In genomic region chr13:38386421-38386820, GRCh38 we compare ENCODE assay signal across 30 cellular contexts. TPM values are rescaled to one million over a fixed set of nuclear protein-coding genes. Genes with fewer than 3 reads are reported as not detected.
A peak's percentile ranks its signal among the peaks of the same experiment; 100 is the strongest.
DNase-seq lines count a peak whose midpoint lies in the region; ATAC-seq and TF ChIP-seq lines count a peak whose summit lies in the region.
"Had no signal": no experiment of that assay in that cellular context is flagged by ENCODE, and none has a peak within 500 bp of the region (broad histone marks: within the 10 kb centered on the region; RNA-seq: fewer than 3 reads in every experiment).

No MANE protein-coding gene starts in this region.

- H3K23ac ChIP-seq in mesenchymal stem cell (ENCODE audit: low read length in 2 of 2): no peak overlapping the region

- ATAC-seq in GM21529 (IDR thresholded peaks at IDR 0.05; ENCODE audit: unreplicated experiment) (no peak), lower lobe of right lung (no peak)
- ATAC-seq: activated CD8-positive, alpha-beta T cell treated with anti-CD3 and anti-CD28 coated beads, Interleukin-2, amount 10 ng/mL, durations not matched to agents 7 days and 5 days; GM23338; heart left ventricle; naive thymus-derived CD4-positive, alpha-beta T cell had no signal

- H3K4me3 ChIP-seq in adipocyte (ENCODE audit: low read length): no peak overlapping the region
- H3K4me3 ChIP-seq in mesenchymal stem cell (ENCODE audit: insufficient read depth in 1 of 2, low read depth in 1 of 2, low read length in 2 of 2): no peak overlapping the region
- H3K4me3 ChIP-seq in lower lobe of right lung: no peak overlapping the region
- H3K4me3 ChIP-seq: ascending aorta; BLaER1 treated with 17β-estradiol and CSF1 and Interleukin-3, amounts not matched to agents 10 nM and 100 nM; GM23338; heart left ventricle; SJCRH30; transverse colon had no signal

- no CpG with 5 or more reads among the region's 1 CpG for WGBS in mesenchymal stem cell

- H3K9me3 ChIP-seq in adipocyte (ENCODE audit: control insufficient read depth, low read length) (no peaks in the 10 kb centered on the region), mesenchymal stem cell (ENCODE audit: control insufficient read depth, low read length) (peaks cover 1% of the 10 kb centered on the region), lower lobe of right lung (no peaks in the 10 kb centered on the region)
- H3K9me3 ChIP-seq: ascending aorta, SJCRH30, transverse colon had no signal

- no peak overlapping the region for H2AK5ac ChIP-seq in mesenchymal stem cell (ENCODE audit: low read length, severe bottlenecking)

- H3K9ac ChIP-seq in adipocyte (ENCODE audit: low read length) (no peak overlapping the region), mesenchymal stem cell (ENCODE audit: low read length) (no peak overlapping the region)
- H3K9ac ChIP-seq: BLaER1 treated with 17β-estradiol and CSF1 and Interleukin-3, amounts not matched to agents 10 nM and 100 nM had no signal

- DNase-seq in GM04503 (ENCODE audit: low read depth) (peak; percentile 44), adipocyte (ENCODE audit: low read depth) (peak; percentile 77), fibroblast of gingiva (ENCODE audit: low read depth) (peak; percentile 77), mesenchymal stem cell (peak; percentile 9), lower lobe of right lung (no peak)
- no peak for DNase-seq in effector CD8-positive, alpha-beta T cell (lab: John Stamatoyannopoulos, UW)
- no peak for DNase-seq in activated naive CD4-positive, alpha-beta T cell (lab: John Stamatoyannopoulos, UW)
- DNase-seq: activated CD4-positive, alpha-beta T cell treated with anti-CD3 and anti-CD28 coated beads for 4 hours; activated CD8-positive, alpha-beta T cell treated with anti-CD3 and anti-CD28 coated beads, Interleukin-2, amount 10 ng/mL, durations not matched to agents 7 days and 5 days; activated effector memory CD4-positive, alpha-beta T cell treated with Interleukin-2 at 50 U/mL for 16 hours; activated naive CD8-positive, alpha-beta T cell treated with anti-CD3 and anti-CD28 coated beads for 36 hours; central memory CD4-positive, alpha-beta T cell; GF-D8; heart left ventricle; KBM-7; kidney; midbrain; naive thymus-derived CD4-positive, alpha-beta T cell; NCI-H1092 treated with DMSO at 0.1 percent for 48 hours; NCI-H187; nucleus accumbens; SJCRH30; stimulated activated CD4-positive, alpha-beta T cell treated with anti-CD3 and anti-CD28 coated beads, Interleukin-4, amount 100 ng/mL, for 24 hours; T-helper 9 cell; transverse colon had no signal

- H3K4me1 ChIP-seq in adipocyte (ENCODE audit: control insufficient read depth, insufficient read depth, low read length) (peaks cover 13% of the 10 kb centered on the region), mesenchymal stem cell (ENCODE audit: control insufficient read depth, insufficient read depth, low read depth, low read length) (no peaks in the 10 kb centered on the region), lower lobe of right lung (no peaks in the 10 kb centered on the region)
- H3K4me1 ChIP-seq: ascending aorta, transverse colon had no signal

- no peak for TF ChIP-seq CTCF in lower lobe of right lung (IDR thresholded peaks at IDR 0.05)

- no peak overlapping the region for H2BK12ac ChIP-seq in mesenchymal stem cell (ENCODE audit: low read length in 2 of 2)

- no peak overlapping the region for H3K14ac ChIP-seq in mesenchymal stem cell (ENCODE audit: low read length in 2 of 2)

- H2BK120ac ChIP-seq in mesenchymal stem cell (ENCODE audit: low read depth, low read length): no peak overlapping the region

- no peak overlapping the region for H3K4ac ChIP-seq in mesenchymal stem cell (ENCODE audit: low read depth in 1 of 2, low read length in 2 of 2)

- intact Hi-C loops in lower lobe of right lung (cut with DNase I): no loop called here

- no peak overlapping the region for H2BK5ac ChIP-seq in mesenchymal stem cell (ENCODE audit: low read depth, low read length, poor library complexity, severe bottlenecking)

- no peak overlapping the region for H3K4me2 ChIP-seq in mesenchymal stem cell (ENCODE audit: low read length, poor library complexity, severe bottlenecking)
- H3K4me2 ChIP-seq: BLaER1 treated with 17β-estradiol and CSF1 and Interleukin-3, amounts not matched to agents 10 nM and 100 nM; GM23338 had no signal

- no peak overlapping the region for H2BK15ac ChIP-seq in mesenchymal stem cell (ENCODE audit: low read depth, poor library complexity, severe bottlenecking)

- no peaks in the 10 kb centered on the region for H3K79me1 ChIP-seq in mesenchymal stem cell (replicated peaks; ENCODE audit: low read length, poor library complexity, severe bottlenecking)

- H4K8ac ChIP-seq in mesenchymal stem cell (ENCODE audit: low read length): no peak overlapping the region

- H3K36me3 ChIP-seq in adipocyte (ENCODE audit: control insufficient read depth, insufficient read depth, low read length, severe bottlenecking): no peaks in the 10 kb centered on the region
- H3K36me3 ChIP-seq in mesenchymal stem cell (ENCODE audit: control insufficient read depth in 1 of 2, insufficient read depth in 2 of 2, low read depth in 1 of 2, low read length in 2 of 2): no peaks in the 10 kb centered on the region
- no peaks in the 10 kb centered on the region for H3K36me3 ChIP-seq in lower lobe of right lung
- H3K36me3 ChIP-seq: ascending aorta; BLaER1 treated with 17β-estradiol and CSF1 and Interleukin-3, amounts not matched to agents 10 nM and 100 nM; heart left ventricle; SJCRH30; transverse colon had no signal

- H3K27me3 ChIP-seq in adipocyte (replicated peaks; ENCODE audit: control insufficient read depth, insufficient read depth, low read length): no peaks in the 10 kb centered on the region
- H3K27me3 ChIP-seq in mesenchymal stem cell (ENCODE audit: control insufficient read depth in 1 of 2, insufficient read depth in 1 of 2, low read length in 2 of 2): no peaks in the 10 kb centered on the region
- H3K27me3 ChIP-seq in lower lobe of right lung (ENCODE audit: low read depth): no peaks in the 10 kb centered on the region
- H3K27me3 ChIP-seq: ascending aorta; BLaER1 treated with 17β-estradiol and CSF1 and Interleukin-3, amounts not matched to agents 10 nM and 100 nM; heart left ventricle; SJCRH30; transverse colon had no signal

- H4K91ac ChIP-seq in mesenchymal stem cell (ENCODE audit: low read length): no peak overlapping the region

- no peak overlapping the region for H2AFZ ChIP-seq in mesenchymal stem cell (ENCODE audit: low read depth, low read length)
- H2AFZ ChIP-seq: GM23338 had no signal

- no peak overlapping the region for H3K18ac ChIP-seq in mesenchymal stem cell (ENCODE audit: low read depth in 1 of 2, low read length in 2 of 2)

- no peak overlapping the region for H3K27ac ChIP-seq in mesenchymal stem cell (ENCODE audit: low read length, poor library complexity, severe bottlenecking)
- H3K27ac ChIP-seq in lower lobe of right lung: no peak overlapping the region
- H3K27ac ChIP-seq: ascending aorta; BLaER1 treated with 17β-estradiol and CSF1 and Interleukin-3, amounts not matched to agents 10 nM and 100 nM; heart left ventricle; SJCRH30; transverse colon; VCaP had no signal

RNA-seq across cellular contexts. Expression of gene UFM1, which starts 36.8 kb away (rescaled TPM):
- polyA plus RNA-seq in mesenchymal stem cell (2013, experiment 1 of 2): 56.4 TPM
- polyA plus RNA-seq in mesenchymal stem cell (2013, experiment 2 of 2): 61.5 TPM
- 60.0 TPM for total RNA-seq in lower lobe of right lung

Comparison
In these comparisons a context has a peak if more than half of its experiments do, and no peak if none do; other contexts are left out.
1. DNase-seq: peak in GM04503 (single experiment), adipocyte (single experiment), fibroblast of gingiva (single experiment) and mesenchymal stem cell (single experiment); none in effector CD8-positive, alpha-beta T cell (single experiment), activated naive CD4-positive, alpha-beta T cell (0 of 4) and lower lobe of right lung (single experiment).